Comparison of ENCODE assay signal across 26 cellular contexts in the genomic region with DNA sequence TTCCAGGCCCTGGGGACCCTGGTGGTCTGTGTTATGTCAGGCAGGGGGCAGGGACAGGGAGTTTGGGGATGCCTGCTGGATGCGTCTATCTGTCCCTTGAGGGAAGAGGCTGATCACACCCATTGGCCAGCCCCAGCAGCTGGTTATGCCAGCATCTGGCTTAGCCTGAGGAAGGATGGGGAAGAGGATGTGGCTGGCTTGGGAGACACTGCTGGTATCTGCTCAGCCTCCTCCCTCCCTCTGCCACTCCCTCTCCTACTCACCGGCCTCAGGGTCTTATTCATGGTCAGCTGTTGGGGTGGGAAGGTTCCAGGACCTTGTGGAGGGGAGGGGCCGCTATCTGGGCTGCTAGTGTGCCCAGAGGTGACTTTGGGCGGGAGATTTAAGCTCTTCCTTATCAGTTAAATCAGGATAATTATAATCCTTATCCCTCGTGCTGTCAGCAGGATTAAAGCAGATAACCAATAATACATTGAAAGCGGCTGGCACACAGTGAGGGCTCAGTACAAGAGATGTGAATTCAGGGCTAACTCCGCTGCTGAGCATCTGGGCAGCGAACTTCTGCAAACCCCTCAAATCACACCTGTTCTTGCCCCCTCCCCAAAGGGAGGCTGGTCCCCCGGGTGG. TPM values are rescaled to one million over a fixed set of nuclear protein-coding genes. Genes with fewer than 3 reads are reported as not detected.
A peak's percentile ranks its signal among the peaks of the same experiment; 100 is the strongest.
DNase-seq lines count a peak whose midpoint lies in the region; ATAC-seq and TF ChIP-seq lines count a peak whose summit lies in the region.
"Had no signal": no experiment of that assay in that cellular context is flagged by ENCODE, and none has a peak within 500 bp of the region (broad histone marks: within the 10 kb centered on the region; RNA-seq: fewer than 3 reads in every experiment).

No MANE protein-coding gene starts in this region.

- H2BK20ac ChIP-seq in H9 (ENCODE audit: low read depth, low read length, poor library complexity, severe bottlenecking), result no peak overlapping the region

- no peak overlapping the region for H2BK15ac ChIP-seq in H9 (ENCODE audit: low read depth, low read length)

- intact Hi-C loops in left colon (cut with DNase I, micrococcal nuclease), result no loop called here

- H2AFZ ChIP-seq in H9 (ENCODE audit: low read length) (no peak overlapping the region), smooth muscle cell (ENCODE audit: low read depth) (no peak overlapping the region)

- H3K27me3 Mint-ChIP-seq in H9 (ENCODE audit: low read depth), result no peaks in the 10 kb centered on the region

- no peaks in the 10 kb centered on the region for H3K9me3 ChIP-seq in H9 (ENCODE audit: control insufficient read depth, low read depth, low read length)
- H3K9me3 ChIP-seq in smooth muscle cell (replicated peaks; ENCODE audit: low read depth), result no peaks in the 10 kb centered on the region
- H3K9me3 ChIP-seq: right atrium auricular region, thoracic aorta had no signal

- ATAC-seq in left colon, result peak; percentile 11
- ATAC-seq: naive thymus-derived CD4-positive, alpha-beta T cell had no signal

- H3K23me2 ChIP-seq in H9 (ENCODE audit: insufficient read length, low read depth, low read length, poor library complexity, severe bottlenecking), result no peaks in the 10 kb centered on the region

- no peak overlapping the region for H3K27ac ChIP-seq in H9 (ENCODE audit: insufficient read length, low read depth, low read length)
- peak overlapping the region; percentile 53 for H3K27ac ChIP-seq in angular gyrus (ENCODE audit: low read depth, low read length)
- no peak overlapping the region for H3K27ac ChIP-seq in smooth muscle cell (ENCODE audit: low read depth)
- H3K27ac ChIP-seq: brain microvascular endothelial cell, right atrium auricular region, thoracic aorta had no signal

- no peak for TF ChIP-seq CTCF in H9 (conservative IDR thresholded peaks at IDR 0.05)
- TF ChIP-seq CTCF in smooth muscle cell (IDR thresholded peaks at IDR 0.05; ENCODE audit: borderline replicate concordance, insufficient read depth, poor library complexity, severe bottlenecking), result no peak

- no peak overlapping the region for H3K4me3 Mint-ChIP-seq in H9
- H3K4me3 Mint-ChIP-seq: CD4-positive, CD25-positive, alpha-beta regulatory T cell; naive thymus-derived CD4-positive, alpha-beta T cell had no signal

- H3K27ac Mint-ChIP-seq in H9, result 0 out of 7 replicates have a peak overlapping the region, but pooled peaks of 2 of the 3 experiments have one; percentile 28 to 40
- H3K27ac Mint-ChIP-seq: CD4-positive, CD25-positive, alpha-beta regulatory T cell; naive thymus-derived CD4-positive, alpha-beta T cell had no signal

- peaks cover 38 to 52% of the 10 kb centered on the region in 2 experiments for H3K4me1 Mint-ChIP-seq in H9
- H3K4me1 Mint-ChIP-seq: CD4-positive, CD25-positive, alpha-beta regulatory T cell had no signal

- H3K36me3 Mint-ChIP-seq in H9 (ENCODE audit: insufficient read depth in 1 of 3, low read depth in 3 of 3), result no peaks in the 10 kb centered on the region; a peak in 2 of 7 replicates
- H3K36me3 Mint-ChIP-seq: CD4-positive, CD25-positive, alpha-beta regulatory T cell; naive thymus-derived CD4-positive, alpha-beta T cell had no signal

- DNase-seq in A172 (ENCODE audit: low spot score) (peak; percentile 53), H9 (no peak), left colon (no peak), DMS79 treated with DMSO at 0.1 percent for 48 hours (lab: John Stamatoyannopoulos, UW) (no peak), NCI-H510A treated with DMSO at 0.1 percent for 48 hours (lab: John Stamatoyannopoulos, UW) (no peak), smooth muscle cell (lab: John Stamatoyannopoulos, UW; ENCODE audit: unreplicated experiment) (no peak)
- no peak for DNase-seq in stimulated activated naive CD4-positive, alpha-beta T cell treated with Interleukin-2 at 50 U/mL for 16 hours (lab: John Stamatoyannopoulos, UW)
- DNase-seq: ACHN; activated CD8-positive, alpha-beta memory T cell treated with anti-CD3 and anti-CD28 coated beads, Interleukin-2, amount 50 U/mL, for 48 hours; activated effector memory CD4-positive, alpha-beta T cell treated with Interleukin-2 at 50 U/mL for 16 hours; brain microvascular endothelial cell; CD4-positive, CD25-positive, alpha-beta regulatory T cell; HCEC 1CT; hypothalamus; mammary epithelial cell; naive thymus-derived CD4-positive, alpha-beta T cell; NCI-H1092 treated with DMSO at 0.1 percent for 48 hours; NCI-H2029 treated with DMSO at 0.1 percent for 48 hours; NCI-H526 treated with DMSO at 0.1 percent for 48 hours; SHP77; T-helper 1 cell had no signal

- H4K20me1 ChIP-seq in H9 (ENCODE audit: control insufficient read depth, insufficient read depth, insufficient read length) (no peaks in the 10 kb centered on the region), smooth muscle cell (ENCODE audit: low read depth) (no peaks in the 10 kb centered on the region)

- no peak overlapping the region for H3K56ac ChIP-seq in H9 (ENCODE audit: insufficient read length, low read depth, low read length)

- no peak overlapping the region for H2BK5ac ChIP-seq in H9 (ENCODE audit: insufficient read length, low read length)

- H3K4me2 ChIP-seq in H9 (ENCODE audit: insufficient read depth, insufficient read length, low read length) (no peak overlapping the region), smooth muscle cell (no peak overlapping the region)

- no peak overlapping the region for H4K5ac ChIP-seq in H9 (ENCODE audit: insufficient read length, low read depth, low read length)

- no peak overlapping the region for H3T11ph ChIP-seq in H9 (ENCODE audit: low read length)

- H2AK5ac ChIP-seq in H9 (ENCODE audit: insufficient read length, low read length), result no peak overlapping the region

- no peak overlapping the region for H3K9ac ChIP-seq in H9 (ENCODE audit: extremely low read depth, insufficient read length, low read length)
- H3K9ac ChIP-seq in smooth muscle cell (ENCODE audit: low read depth), result no peak overlapping the region

- H3K27me3 ChIP-seq in H9 (ENCODE audit: insufficient read depth, low read length) (no peaks in the 10 kb centered on the region), smooth muscle cell (ENCODE audit: low read depth) (no peaks in the 10 kb centered on the region)
- H3K27me3 ChIP-seq: brain microvascular endothelial cell, right atrium auricular region had no signal

- no peak overlapping the region for H2BK12ac ChIP-seq in H9 (ENCODE audit: insufficient read length, low read depth, low read length)

- H4K91ac ChIP-seq in H9 (ENCODE audit: insufficient read length, low read depth, low read length), result no peak overlapping the region

- H3K79me2 ChIP-seq in H9 (ENCODE audit: insufficient read depth, low read length), result no peaks in the 10 kb centered on the region
- H3K79me2 ChIP-seq in smooth muscle cell (ENCODE audit: low read depth), result no peaks in the 10 kb centered on the region

- H3K4ac ChIP-seq in H9 (ENCODE audit: low read depth, low read length), result no peak overlapping the region

- no peak overlapping the region for H2BK120ac ChIP-seq in H9 (ENCODE audit: low read depth, low read length, poor library complexity, severe bottlenecking)

- H3K36me3 ChIP-seq in smooth muscle cell (ENCODE audit: low read depth), result no peaks in the 10 kb centered on the region
- H3K36me3 ChIP-seq: brain microvascular endothelial cell, right atrium auricular region, thoracic aorta had no signal

- H3K23ac ChIP-seq in H9 (ENCODE audit: insufficient read length, low read depth, low read length), result no peak overlapping the region

- H3K4me1 ChIP-seq in H9 (ENCODE audit: insufficient read depth, low read length), result peaks cover 4% of the 10 kb centered on the region; the same call in 1 of the 2 replicates
- H3K4me1 ChIP-seq in smooth muscle cell (ENCODE audit: low read depth), result peaks cover 11% of the 10 kb centered on the region
- H3K4me1 ChIP-seq: right atrium auricular region had no signal

- no peak overlapping the region for H3K18ac ChIP-seq in H9 (ENCODE audit: insufficient read length, low read depth, low read length)

- no peaks in the 10 kb centered on the region; a peak in 1 of 5 replicates for H3K9me3 Mint-ChIP-seq in H9
- H3K9me3 Mint-ChIP-seq: naive thymus-derived CD4-positive, alpha-beta T cell had no signal

- no peak overlapping the region for H3K14ac ChIP-seq in H9 (ENCODE audit: insufficient read depth, low read length)

- no peaks in the 10 kb centered on the region for H3F3A ChIP-seq in smooth muscle cell (ENCODE audit: low read depth)

- H4K8ac ChIP-seq in H9 (replicated peaks; ENCODE audit: insufficient read length, low read depth, low read length), result no peak overlapping the region

- WGBS in H9 (ENCODE audit: extremely low coverage, insufficient read length, low lambda C conversion rate), result no CpG with 5 or more reads among the region's 9 CpGs
- WGBS in smooth muscle cell (ENCODE audit: low lambda C conversion rate), result 58% methylated on average over 9 of the region's 9 CpGs

- H3K79me1 ChIP-seq in H9 (ENCODE audit: insufficient read depth, low read depth, low read length, poor library complexity, severe bottlenecking), result no peaks in the 10 kb centered on the region

- H3K4me3 ChIP-seq in smooth muscle cell, result no peak overlapping the region
- H3K4me3 ChIP-seq: right atrium auricular region, thoracic aorta had no signal

RNA-seq across cellular contexts. Expression of a gene that starts 36.0 kb away (rescaled TPM):
- 16.0 and 16.8 TPM in 2 replicates for total RNA-seq in A172 (2014; rRNA removed; shearing (Covaris generic))
- 0.37 and 0.42 TPM in 2 replicates for total RNA-seq in H9 (2021)
- 10 to 100 TPM; 15.9 to 24.4 TPM for total RNA-seq in left colon
- total RNA-seq in smooth muscle cell, result 4.6 and 6.0 TPM in 2 replicates
- 4.3 and 10.2 TPM in 2 replicates for polyA plus RNA-seq in smooth muscle cell

RNA-seq across cellular contexts. Expression of a gene that starts 38.0 kb away (rescaled TPM):
- total RNA-seq in A172 (2014; rRNA removed; shearing (Covaris generic)), result 0.03 TPM in 1 of 2 replicates, not detected in the other
- 25.1 and 26.6 TPM in 2 replicates for total RNA-seq in H9 (2021)
- 10 to 100 TPM; 48.5 to 64.5 TPM for total RNA-seq in left colon
- not detected in 2 replicates for total RNA-seq in smooth muscle cell
- polyA plus RNA-seq in smooth muscle cell, result not detected in 2 replicates
- total RNA-seq: endothelial cell of umbilical vein, mammary epithelial cell, osteocyte had no signal
- polyA plus RNA-seq: CD4-positive, CD25-positive, alpha-beta regulatory T cell; endothelial cell of umbilical vein; naive thymus-derived CD4-positive, alpha-beta T cell had no signal

Comparison
In these comparisons a context has a peak if more than half of its experiments do, and no peak if none do; other contexts are left out.
1. RNA of a gene that starts 38.0 kb away (total RNA-seq): 48.5 to 64.5 TPM in left colon and 25.1 to 26.6 TPM in H9; 0.03 TPM in A172 and not detected in smooth muscle cell; every median in the first group is over 10 times any median in the second.